In the genomic region with DNA sequence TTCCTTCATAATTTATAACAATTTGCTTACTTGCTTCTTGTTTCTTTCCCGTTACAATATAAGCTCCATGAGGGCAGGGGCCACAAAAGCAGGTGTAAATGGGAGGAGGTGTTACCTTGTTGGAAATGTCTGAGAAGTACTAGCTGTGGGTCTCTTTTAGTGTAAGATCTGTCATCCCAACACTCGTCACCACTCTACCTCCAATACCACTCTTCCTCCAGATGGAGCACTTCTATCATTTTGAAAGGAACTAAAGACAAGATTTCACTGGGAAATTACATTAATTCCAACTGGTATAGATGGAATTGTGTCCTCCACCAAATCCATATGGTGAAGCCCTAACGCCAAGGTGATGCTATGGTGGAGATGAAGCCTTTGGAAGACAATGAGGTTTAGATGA, we compare ENCODE assay signal across 1 cellular context.
A peak's percentile ranks its signal among the peaks of the same experiment; 100 is the strongest.
TF ChIP-seq lines count a peak whose summit lies in the region.

No MANE protein-coding gene starts in this region.

TF ChIP-seq in HepG2, 621 proteins besides CTCF, POLR2A, EP300 and RAD21:
- TF ChIP-seq, protein P1, sequence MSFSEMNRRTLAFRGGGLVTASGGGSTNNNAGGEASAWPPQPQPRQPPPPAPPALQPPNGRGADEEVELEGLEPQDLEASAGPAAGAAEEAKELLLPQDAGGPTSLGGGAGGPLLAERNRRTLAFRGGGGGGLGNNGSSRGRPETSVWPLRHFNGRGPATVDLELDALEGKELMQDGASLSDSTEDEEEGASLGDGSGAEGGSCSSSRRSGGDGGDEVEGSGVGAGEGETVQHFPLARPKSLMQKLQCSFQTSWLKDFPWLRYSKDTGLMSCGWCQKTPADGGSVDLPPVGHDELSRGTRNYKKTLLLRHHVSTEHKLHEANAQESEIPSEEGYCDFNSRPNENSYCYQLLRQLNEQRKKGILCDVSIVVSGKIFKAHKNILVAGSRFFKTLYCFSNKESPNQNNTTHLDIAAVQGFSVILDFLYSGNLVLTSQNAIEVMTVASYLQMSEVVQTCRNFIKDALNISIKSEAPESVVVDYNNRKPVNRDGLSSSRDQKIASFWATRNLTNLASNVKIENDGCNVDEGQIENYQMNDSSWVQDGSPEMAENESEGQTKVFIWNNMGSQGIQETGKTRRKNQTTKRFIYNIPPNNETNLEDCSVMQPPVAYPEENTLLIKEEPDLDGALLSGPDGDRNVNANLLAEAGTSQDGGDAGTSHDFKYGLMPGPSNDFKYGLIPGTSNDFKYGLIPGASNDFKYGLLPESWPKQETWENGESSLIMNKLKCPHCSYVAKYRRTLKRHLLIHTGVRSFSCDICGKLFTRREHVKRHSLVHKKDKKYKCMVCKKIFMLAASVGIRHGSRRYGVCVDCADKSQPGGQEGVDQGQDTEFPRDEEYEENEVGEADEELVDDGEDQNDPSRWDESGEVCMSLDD (CRISPR knock-in tag; IDR thresholded peaks at IDR 0.05; ENCODE audit: borderline replicate concordance) = no peak
- TF ChIP-seq KLF16 (CRISPR knock-in tag; IDR thresholded peaks at IDR 0.05) = no peak
- TF ChIP-seq, protein P2, sequence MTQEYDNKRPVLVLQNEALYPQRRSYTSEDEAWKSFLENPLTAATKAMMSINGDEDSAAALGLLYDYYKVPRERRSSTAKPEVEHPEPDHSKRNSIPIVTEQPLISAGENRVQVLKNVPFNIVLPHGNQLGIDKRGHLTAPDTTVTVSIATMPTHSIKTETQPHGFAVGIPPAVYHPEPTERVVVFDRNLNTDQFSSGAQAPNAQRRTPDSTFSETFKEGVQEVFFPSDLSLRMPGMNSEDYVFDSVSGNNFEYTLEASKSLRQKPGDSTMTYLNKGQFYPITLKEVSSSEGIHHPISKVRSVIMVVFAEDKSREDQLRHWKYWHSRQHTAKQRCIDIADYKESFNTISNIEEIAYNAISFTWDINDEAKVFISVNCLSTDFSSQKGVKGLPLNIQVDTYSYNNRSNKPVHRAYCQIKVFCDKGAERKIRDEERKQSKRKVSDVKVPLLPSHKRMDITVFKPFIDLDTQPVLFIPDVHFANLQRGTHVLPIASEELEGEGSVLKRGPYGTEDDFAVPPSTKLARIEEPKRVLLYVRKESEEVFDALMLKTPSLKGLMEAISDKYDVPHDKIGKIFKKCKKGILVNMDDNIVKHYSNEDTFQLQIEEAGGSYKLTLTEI (CRISPR knock-in tag; conservative IDR thresholded peaks at IDR 0.05) = no peak
- TF ChIP-seq HDAC2 (CRISPR knock-in tag; IDR thresholded peaks at IDR 0.05) = no peak
- TF ChIP-seq ZNF782 (CRISPR knock-in tag; IDR thresholded peaks at IDR 0.05; ENCODE audit: borderline replicate concordance) = no peak
- TF ChIP-seq ATF7 (IDR thresholded peaks at IDR 0.05) = 0 out of 2 replicates have a peak, but pooled peaks have one; percentile 2
- no peak for TF ChIP-seq ATF7 (CRISPR knock-in tag; IDR thresholded peaks at IDR 0.05)
